Comparison of ENCODE assay signal across 27 cellular contexts in the genomic region with DNA sequence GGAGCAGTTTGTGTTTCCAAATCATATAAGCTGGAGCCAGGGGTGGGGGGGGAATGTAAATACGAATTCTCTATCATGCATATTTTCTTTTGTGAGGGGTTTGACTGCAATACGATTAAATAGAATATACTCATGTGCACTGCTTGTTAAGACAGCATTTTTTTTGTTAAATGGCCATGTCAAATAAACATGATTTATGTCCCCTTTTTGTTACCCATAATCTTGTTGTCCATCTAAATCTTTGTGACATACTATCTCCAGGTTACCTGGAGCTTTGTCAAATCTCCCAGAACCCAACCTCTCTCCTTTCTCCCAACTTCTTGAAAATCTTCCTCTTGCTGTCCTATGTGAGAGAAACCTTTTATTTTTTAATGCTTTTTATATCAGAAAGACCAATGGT.
"Had no signal": no experiment of that assay in that cellular context is flagged by ENCODE, and none has a peak within 500 bp of the region (broad histone marks: within the 10 kb centered on the region; RNA-seq: fewer than 3 reads in every experiment).

No MANE protein-coding gene starts in this region.

- H3K4me1 ChIP-seq: left ventricle myocardium inferior, parathyroid adenoma, psoas muscle, right lobe of liver, testis, thyroid gland, transverse colon, upper lobe of left lung, vagina had no signal

- H3K9ac ChIP-seq: neural progenitor cell, parathyroid adenoma had no signal

- H3K9me3 ChIP-seq: left ventricle myocardium inferior, neutrophil, psoas muscle, right lobe of liver, stomach, testis, thyroid gland, transverse colon, upper lobe of left lung, vagina had no signal

- H3K4me2 ChIP-seq: neural progenitor cell, smooth muscle cell had no signal

- H3K27me3 ChIP-seq: neutrophil, right lobe of liver, stomach, testis, thyroid gland, upper lobe of left lung, vagina had no signal

- DNase-seq: hypothalamus; immature natural killer cell; kidney; left colon; left ventricle myocardium inferior; mesendoderm; naive B cell; natural killer cell; nephron progenitor cell; occipital lobe; psoas muscle; right lobe of liver; stimulated activated CD4-positive, alpha-beta T cell treated with anti-CD3 and anti-CD28 coated beads, Interleukin-2, amount 100 ng/mL, for 24 hours; stimulated activated CD4-positive, alpha-beta T cell treated with anti-CD3 and anti-CD28 coated beads, Interleukin-4, amount 100 ng/mL, for 1 hour; stimulated activated naive B cell treated with anti-CD40 and anti-IgM and Interleukin-4, amounts not matched to agents 10 μg/mL and 1 μg/mL and 100 μg/mL, for 72 hours; stimulated activated naive CD8-positive, alpha-beta T cell treated with anti-CD3 and anti-CD28 coated beads, Interleukin-15, Interleukin-2, amounts not matched to agents 100 U/mL and 50 U/mL, for 24 hours; stomach; testis; thyroid gland; transverse colon; upper lobe of left lung had no signal

- ATAC-seq: left colon; natural killer cell; psoas muscle; right lobe of liver; stimulated activated naive B cell treated with anti-CD40 and anti-IgM and Interleukin-4, amounts not matched to agents 10 μg/mL and 1 μg/mL and 100 μg/mL, for 72 hours; stimulated activated naive CD8-positive, alpha-beta T cell treated with anti-CD3 and anti-CD28 coated beads, Interleukin-15, Interleukin-2, amounts not matched to agents 100 U/mL and 50 U/mL, for 24 hours had no signal

- H3K4me3 ChIP-seq: left ventricle myocardium inferior, lung, neural progenitor cell, psoas muscle, right lobe of liver, smooth muscle cell, stomach, testis, thyroid gland, transverse colon, upper lobe of left lung, vagina had no signal

- H3K36me3 ChIP-seq: left ventricle myocardium inferior, neural progenitor cell, neutrophil, right lobe of liver, stomach, thyroid gland, transverse colon, upper lobe of left lung, vagina had no signal

- H3K79me2 ChIP-seq: parathyroid adenoma had no signal

- H3K27ac ChIP-seq: left ventricle myocardium inferior, neural progenitor cell, neutrophil, parathyroid adenoma, psoas muscle, right lobe of liver, stomach, testis, thyroid gland, transverse colon, upper lobe of left lung, vagina had no signal

- H2AFZ ChIP-seq: neural progenitor cell, parathyroid adenoma had no signal
